Comparison of ENCODE assay signal across 8 cellular contexts in the genomic region with DNA sequence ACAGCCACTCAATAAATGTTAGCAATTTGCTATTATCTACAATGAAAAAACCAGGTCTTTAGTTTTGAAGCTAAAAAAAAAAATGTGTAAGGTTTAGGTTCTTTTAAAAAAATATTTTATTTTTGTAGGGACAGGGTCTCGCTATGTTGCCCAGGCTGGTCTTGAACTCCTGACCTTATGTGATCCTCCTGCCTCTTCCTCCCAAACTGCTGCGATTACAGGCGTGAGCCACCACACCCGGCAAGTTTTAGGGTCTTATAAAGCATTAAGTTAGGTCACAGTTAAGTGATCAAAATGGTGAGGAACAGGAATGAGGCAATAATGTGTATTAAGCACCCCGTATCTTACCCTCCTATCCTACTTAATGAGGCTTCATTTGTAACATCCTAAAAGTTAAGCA. TPM values are rescaled to one million over a fixed set of nuclear protein-coding genes. Genes with fewer than 3 reads are reported as not detected.
DNase-seq lines count a peak whose midpoint lies in the region; ATAC-seq and TF ChIP-seq lines count a peak whose summit lies in the region.

No MANE protein-coding gene starts in this region.

- no peak for DNase-seq in MM.1S
- no peak for DNase-seq in endodermal cell
- DNase-seq in medulla oblongata (ENCODE audit: extremely low spot score), result no peak
- no peak for DNase-seq in stimulated activated CD4-positive, alpha-beta T cell treated with anti-CD3 and anti-CD28 coated beads, Interleukin-2, amount 100 ng/mL, for 48 hours
- no peak for DNase-seq in COLO668 (lab: John Stamatoyannopoulos, UW; ENCODE audit: unreplicated experiment)

- peaks cover 8% of the 10 kb centered on the region for H3K4me1 Mint-ChIP-seq in endodermal cell

- H3K9me2 ChIP-seq in MM.1S (replicated peaks; ENCODE audit: insufficient read depth, low read length), result no peaks in the 10 kb centered on the region

- H3K27ac ChIP-seq in 22Rv1, result peak overlapping the region; percentile 70
- H3K27ac ChIP-seq in MM.1S (ENCODE audit: low read length), result peak overlapping the region; percentile 76; the same call in 1 of the 2 replicates
- no peak overlapping the region for H3K27ac ChIP-seq in endodermal cell (ENCODE audit: low read depth, low read length)
- no peak overlapping the region for H3K27ac ChIP-seq in parathyroid adenoma

- H3K4me1 ChIP-seq in MM.1S (ENCODE audit: low read length) (peaks cover 9% of the 10 kb centered on the region), endodermal cell (ENCODE audit: control insufficient read depth, insufficient read depth, low read length) (no peaks in the 10 kb centered on the region), parathyroid adenoma (peaks cover 11% of the 10 kb centered on the region)

- H3K36me3 ChIP-seq in MM.1S (replicated peaks; ENCODE audit: insufficient read depth, low read length) (no peaks in the 10 kb centered on the region; the same call in 1 of the 2 replicates), endodermal cell (ENCODE audit: control insufficient read depth, insufficient read depth, low read length) (peaks cover 33% of the 10 kb centered on the region), parathyroid adenoma (ENCODE audit: control insufficient read depth, insufficient read depth, low read length) (no peaks in the 10 kb centered on the region)

- 72% methylated on average over 5 of the region's 5 CpGs; no CpG with 5 or more reads in 1 of the 2 experiments for WGBS in endodermal cell (ENCODE audit: insufficient coverage in 1 of 2, insufficient read length in 1 of 2), 2 experiments

- H3K27ac Mint-ChIP-seq in endodermal cell, result peak overlapping the region; percentile 99

- peak overlapping the region; percentile 75 for H3K4me3 ChIP-seq in MM.1S (ENCODE audit: low read length)
- peak overlapping the region; percentile 87 for H3K4me3 ChIP-seq in endodermal cell (ENCODE audit: low read length)
- peak overlapping the region; percentile 92 for H3K4me3 ChIP-seq in parathyroid adenoma (ENCODE audit: low read depth, low read length)

- H4K20me1 ChIP-seq in MM.1S (ENCODE audit: insufficient read depth, low read length), result peaks cover 6% of the 10 kb centered on the region

- peak overlapping the region; percentile 80 for H3K4me2 ChIP-seq in MM.1S (ENCODE audit: low read depth, low read length)
- peak overlapping the region; percentile 84 for H3K4me2 ChIP-seq in parathyroid adenoma (ENCODE audit: low read length)

- TF ChIP-seq CTCF in 22Rv1 (IDR thresholded peaks at IDR 0.05) (no peak), MM.1S (IDR thresholded peaks at IDR 0.05; ENCODE audit: low read length) (no peak), endodermal cell (conservative IDR thresholded peaks at IDR 0.05) (no peak), parathyroid adenoma (IDR thresholded peaks at IDR 0.05) (no peak)

- H3K79me2 ChIP-seq in MM.1S (ENCODE audit: low read length) (peaks cover 57% of the 10 kb centered on the region), parathyroid adenoma (peaks cover 33% of the 10 kb centered on the region)

- H3K27me3 ChIP-seq in MM.1S (replicated peaks; ENCODE audit: insufficient read depth, low read length), result no peaks in the 10 kb centered on the region
- no peaks in the 10 kb centered on the region for H3K27me3 ChIP-seq in endodermal cell (ENCODE audit: control insufficient read depth, insufficient read depth, low read length, poor library complexity, severe bottlenecking)
- H3K27me3 ChIP-seq in parathyroid adenoma (ENCODE audit: control insufficient read depth, insufficient read depth, low read length), result no peaks in the 10 kb centered on the region

- peak overlapping the region; percentile 86 for H3K4me3 Mint-ChIP-seq in endodermal cell

- H3K27me3 Mint-ChIP-seq in endodermal cell (ENCODE audit: insufficient read depth), result peaks cover 1% of the 10 kb centered on the region

- peaks cover 24% of the 10 kb centered on the region for H3K9me3 Mint-ChIP-seq in endodermal cell

- no peaks in the 10 kb centered on the region for H3K9me3 ChIP-seq in MM.1S (replicated peaks; ENCODE audit: insufficient read depth, low read length)
- peaks cover 24% of the 10 kb centered on the region for H3K9me3 ChIP-seq in endodermal cell (ENCODE audit: control insufficient read depth, low read length)
- no peaks in the 10 kb centered on the region for H3K9me3 ChIP-seq in parathyroid adenoma (ENCODE audit: control insufficient read depth, low read length)

- ATAC-seq in GM19397 (IDR thresholded peaks at IDR 0.05; ENCODE audit: unreplicated experiment), result peak; percentile 7

- peaks cover 21% of the 10 kb centered on the region for H3K36me3 Mint-ChIP-seq in endodermal cell (ENCODE audit: low read depth)

- H3K9ac ChIP-seq in MM.1S (ENCODE audit: low read length), result peak overlapping the region; percentile 85
- H3K9ac ChIP-seq in endodermal cell (ENCODE audit: extremely low read depth, low read length, poor library complexity, severe bottlenecking), result peak overlapping the region; percentile 79
- peak overlapping the region; percentile 73 for H3K9ac ChIP-seq in parathyroid adenoma

- no peaks in the 10 kb centered on the region for H3F3A ChIP-seq in MM.1S (ENCODE audit: insufficient read depth, low read length)

- peak overlapping the region; percentile 92 for H2AFZ ChIP-seq in MM.1S (ENCODE audit: low read length)
- H2AFZ ChIP-seq in parathyroid adenoma, result peak overlapping the region; percentile 98

RNA-seq across cellular contexts. Expression of a gene that starts 0.8 kb away (rescaled TPM):
- total RNA-seq in endodermal cell, result 100 to 1,000 TPM in 1 of 2 donors, 10 to 100 TPM in 1; 85.1 to 127 TPM
- polyA plus RNA-seq in endodermal cell (2013, experiment 1 of 2), result 180 TPM
- polyA plus RNA-seq in endodermal cell (2013, experiment 2 of 2), result 181 TPM

Comparison
In these comparisons a context has a peak if more than half of its experiments do, and no peak if none do; other contexts are left out.
1. H3K27ac ChIP-seq: peak in 22Rv1 (single experiment) and MM.1S (single experiment); none in endodermal cell (single experiment) and parathyroid adenoma (single experiment).
2. Peak in every context shown above with its lines, with median percentiles within 50 percentile points of each other: H3K4me3 ChIP-seq and H3K9ac ChIP-seq.